2 cellular contexts compared by ENCODE assay signal in the genomic region with DNA sequence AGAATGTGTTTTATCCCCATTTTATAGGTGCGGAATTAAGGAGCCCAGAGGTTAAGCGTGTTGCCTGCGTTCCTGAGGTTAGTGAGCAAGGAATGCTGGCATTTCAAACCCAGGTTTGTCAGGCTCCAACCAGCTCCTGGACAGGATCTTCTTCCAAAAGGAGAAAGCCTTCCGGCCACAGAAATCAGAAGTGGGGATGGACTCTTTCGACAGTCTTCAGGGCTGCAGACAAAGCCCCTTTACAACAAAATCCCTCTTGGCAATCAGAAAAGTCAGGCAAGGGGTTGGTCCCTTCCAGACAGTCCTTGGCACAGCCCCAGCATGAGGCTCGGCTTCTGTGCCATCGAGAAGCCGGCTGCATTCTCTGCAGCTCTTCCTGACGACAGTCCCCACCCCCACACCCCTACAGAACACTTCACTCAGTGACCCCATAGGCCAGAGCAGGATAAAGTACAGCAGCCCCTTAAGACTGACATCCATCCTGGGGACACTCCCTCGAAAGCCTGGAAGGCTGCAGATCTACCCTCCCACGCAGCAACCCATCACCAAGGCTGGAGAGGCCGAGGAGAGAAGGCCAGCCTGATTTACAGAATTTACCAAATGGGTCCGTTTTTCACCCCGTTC.
TF ChIP-seq lines count a peak whose summit lies in the region.

No MANE protein-coding gene starts in this region.

TF ChIP-seq in HEK293, 187 proteins besides CTCF, POLR2A, EP300 and RAD21 (continued from another document):
- TF ChIP-seq, protein P1, sequence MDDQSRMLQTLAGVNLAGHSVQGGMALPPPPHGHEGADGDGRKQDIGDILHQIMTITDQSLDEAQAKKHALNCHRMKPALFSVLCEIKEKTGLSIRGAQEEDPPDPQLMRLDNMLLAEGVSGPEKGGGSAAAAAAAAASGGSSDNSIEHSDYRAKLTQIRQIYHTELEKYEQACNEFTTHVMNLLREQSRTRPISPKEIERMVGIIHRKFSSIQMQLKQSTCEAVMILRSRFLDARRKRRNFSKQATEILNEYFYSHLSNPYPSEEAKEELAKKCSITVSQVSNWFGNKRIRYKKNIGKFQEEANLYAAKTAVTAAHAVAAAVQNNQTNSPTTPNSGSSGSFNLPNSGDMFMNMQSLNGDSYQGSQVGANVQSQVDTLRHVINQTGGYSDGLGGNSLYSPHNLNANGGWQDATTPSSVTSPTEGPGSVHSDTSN (CRISPR knock-in tag; IDR thresholded peaks at IDR 0.05): no peak
- no peak for TF ChIP-seq ZNF140 (tag by site-specific recombination; IDR thresholded peaks at IDR 0.05)
- peak; percentile 84 for TF ChIP-seq ZNF341 (tag by site-specific recombination; IDR thresholded peaks at IDR 0.05; ENCODE audit: low read depth)
- TF ChIP-seq SP7 (tag by site-specific recombination; IDR thresholded peaks at IDR 0.05): no peak
- TF ChIP-seq ZNF701 (tag by site-specific recombination; IDR thresholded peaks at IDR 0.05): no peak
- TF ChIP-seq ZFHX2 (tag by site-specific recombination; conservative IDR thresholded peaks at IDR 0.05): 0 out of 2 replicates have a peak, but pooled peaks have one; percentile 18
TF ChIP-seq in HEK293: peak in this region for 2.

TF ChIP-seq in H1, 55 proteins besides CTCF, POLR2A, EP300 and RAD21 (continued from another document):
- TF ChIP-seq, protein P2, sequence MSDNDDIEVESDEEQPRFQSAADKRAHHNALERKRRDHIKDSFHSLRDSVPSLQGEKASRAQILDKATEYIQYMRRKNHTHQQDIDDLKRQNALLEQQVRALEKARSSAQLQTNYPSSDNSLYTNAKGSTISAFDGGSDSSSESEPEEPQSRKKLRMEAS (IDR thresholded peaks at IDR 0.05): no peak
- TF ChIP-seq ASH2L (IDR thresholded peaks at IDR 0.05; ENCODE audit: low read length) (no peak), BCL11A (IDR thresholded peaks at IDR 0.05; ENCODE audit: low read depth in 2 of 2, low read length in 2 of 2) (no peak)
- TF ChIP-seq, protein P3, sequence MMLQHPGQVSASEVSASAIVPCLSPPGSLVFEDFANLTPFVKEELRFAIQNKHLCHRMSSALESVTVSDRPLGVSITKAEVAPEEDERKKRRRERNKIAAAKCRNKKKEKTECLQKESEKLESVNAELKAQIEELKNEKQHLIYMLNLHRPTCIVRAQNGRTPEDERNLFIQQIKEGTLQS (IDR thresholded peaks at IDR 0.05; ENCODE audit: insufficient read depth, low read depth, low read length): no peak
